Comparison of ENCODE assay signal across 18 cellular contexts in the genomic region with DNA sequence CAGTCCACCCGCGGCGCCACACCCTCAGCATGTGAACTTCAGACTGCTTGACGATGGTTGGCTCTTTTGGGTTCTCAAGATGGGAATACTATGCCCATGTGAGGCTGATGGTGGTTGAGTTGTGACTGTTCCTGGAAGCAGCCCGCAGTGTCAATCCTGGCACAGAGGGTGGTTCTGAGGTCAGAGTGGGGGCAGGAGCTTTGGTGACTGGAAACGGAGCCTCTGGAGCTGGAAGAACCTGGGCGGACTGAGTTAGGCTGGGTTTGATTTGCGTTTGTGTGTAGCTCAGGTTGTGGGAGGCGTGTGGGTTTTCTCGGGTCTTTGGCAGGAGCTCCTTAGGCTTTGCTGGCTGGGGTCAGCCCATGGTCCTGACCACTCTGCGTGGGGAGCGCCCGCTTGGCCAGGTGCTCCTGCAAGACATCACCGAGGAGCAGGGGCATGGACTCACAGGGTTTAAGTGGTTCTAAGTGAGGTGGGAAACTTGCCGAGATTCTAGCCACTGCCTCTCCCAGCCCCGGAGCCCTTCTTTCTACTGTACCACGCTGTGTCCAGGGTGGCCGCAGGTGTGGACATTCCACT. TPM values are rescaled to one million over a fixed set of nuclear protein-coding genes. Genes with fewer than 3 reads are reported as not detected.
DNase-seq lines count a peak whose midpoint lies in the region; ATAC-seq, FAIRE-seq and TF ChIP-seq lines count a peak whose summit lies in the region.
"Had no signal": no experiment of that assay in that cellular context is flagged by ENCODE, and none has a peak within 500 bp of the region (broad histone marks: within the 10 kb centered on the region; RNA-seq: fewer than 3 reads in every experiment).

No MANE protein-coding gene starts in this region.

- no peak for ATAC-seq in K562
- ATAC-seq in HepG2, result no peak
- ATAC-seq in stimulated activated effector memory CD8-positive, alpha-beta T cell treated with anti-CD3 and anti-CD28 coated beads, Interleukin-12 subunit alpha, Interleukin-12 subunit beta, amount 100 ng/mL, for 72 hours, result no peak
- ATAC-seq: A549 had no signal

- H3K4me1 Mint-ChIP-seq in activated T-cell treated with anti-CD3 and anti-CD28 coated beads, Interleukin-2, amount 50 U/mL, for 24 hours (ENCODE audit: low read depth), result peaks cover 15% of the 10 kb centered on the region
- peaks cover 33% of the 10 kb centered on the region for H3K4me1 Mint-ChIP-seq in stimulated activated effector memory CD8-positive, alpha-beta T cell treated with anti-CD3 and anti-CD28 coated beads, Interleukin-12 subunit alpha, Interleukin-12 subunit beta, amount 100 ng/mL, for 72 hours
- H3K4me1 Mint-ChIP-seq: CD14-positive monocyte had no signal

- in situ Hi-C loops in K562 (cut with MboI), result no loop called here
- in situ Hi-C loops in HepG2 (cut with HindIII; ENCODE audit: extremely low pct_ligation_motif_present, low pct_unique_long_range_greater_than_20kb), result no loop called here
- in situ Hi-C loops in brain microvascular endothelial cell (cut with HindIII; ENCODE audit: low pct_ligation_motif_present, low sequenced_read_pairs), result no loop called here

- H3K36me3 Mint-ChIP-seq in activated T-cell treated with anti-CD3 and anti-CD28 coated beads, Interleukin-2, amount 50 U/mL, for 24 hours (ENCODE audit: low read depth), result peaks cover 97% of the 10 kb centered on the region
- H3K36me3 Mint-ChIP-seq in stimulated activated effector memory CD8-positive, alpha-beta T cell treated with anti-CD3 and anti-CD28 coated beads, Interleukin-12 subunit alpha, Interleukin-12 subunit beta, amount 100 ng/mL, for 72 hours, result peaks cover 100% of the 10 kb centered on the region

- no peak overlapping the region for H3K4me2 ChIP-seq in K562 (ENCODE audit: insufficient read depth, low read length)
- H3K4me2 ChIP-seq in HepG2 (ENCODE audit: low read depth, low read length), result no peak overlapping the region
- H3K4me2 ChIP-seq: A549, PC-9 had no signal

- H3K4me1 ChIP-seq in K562 (replicated peaks in 1 of 2; ENCODE audit: control insufficient read depth in 2 of 2, insufficient read depth in 2 of 2, low read length in 2 of 2), result no peaks in the 10 kb centered on the region
- H3K4me1 ChIP-seq in HepG2 (ENCODE audit: insufficient read depth, low read length), result peaks cover 6% of the 10 kb centered on the region

- TF ChIP-seq RAD21 in K562 (CRISPR knock-in tag; conservative IDR thresholded peaks at IDR 0.05 in 1 of 2, IDR thresholded peaks at IDR 0.05 in 1 of 2) (no peak), HepG2 (CRISPR knock-in tag; IDR thresholded peaks at IDR 0.05) (no peak)

- 92% methylated on average over 18 of the region's 18 CpGs for WGBS in K562 (ENCODE audit: insufficient coverage, low coverage, missing lambda C conversion rate)
- 97% methylated on average over 17 of the region's 18 CpGs for WGBS in HepG2 (ENCODE audit: low lambda C conversion rate)

- intact Hi-C loops in K562 (cut with micrococcal nuclease) (no loop called here), HepG2 (cut with micrococcal nuclease; ENCODE audit: unreplicated experiment) (no loop called here)

- POLR2A ChIA-PET in K562 (lab: Yijun Ruan, JAX), result no interaction called here
- POLR2A ChIA-PET in HepG2 (lab: Yijun Ruan, JAX), result no interaction called here

- H3K9me3 Mint-ChIP-seq in activated T-cell treated with anti-CD3 and anti-CD28 coated beads, Interleukin-2, amount 50 U/mL, for 24 hours, result no peaks in the 10 kb centered on the region
- H3K9me3 Mint-ChIP-seq in stimulated activated effector memory CD8-positive, alpha-beta T cell treated with anti-CD3 and anti-CD28 coated beads, Interleukin-12 subunit alpha, Interleukin-12 subunit beta, amount 100 ng/mL, for 72 hours, result no peaks in the 10 kb centered on the region

- H3K27ac Mint-ChIP-seq in activated T-cell treated with anti-CD3 and anti-CD28 coated beads, Interleukin-2, amount 50 U/mL, for 24 hours, result peak overlapping the region; percentile 48
- H3K27ac Mint-ChIP-seq in stimulated activated effector memory CD8-positive, alpha-beta T cell treated with anti-CD3 and anti-CD28 coated beads, Interleukin-12 subunit alpha, Interleukin-12 subunit beta, amount 100 ng/mL, for 72 hours, result peak overlapping the region; percentile 64

- TF ChIP-seq EP300 in K562 (IDR thresholded peaks at IDR 0.05; ENCODE audit: low read length) (no peak), HepG2 (IDR thresholded peaks at IDR 0.05; ENCODE audit: low read depth in 2 of 2, low read length in 2 of 2) (no peak), HepG2 (CRISPR knock-in tag; IDR thresholded peaks at IDR 0.05; ENCODE audit: borderline replicate concordance) (no peak)

- BruUV-seq in K562 (replicated peaks; lab: Mats Ljungman, UMichigan), result no TSS peak
- no TSS peak for BruUV-seq in HepG2 (replicated peaks; lab: Mats Ljungman, UMichigan)

- H3K36me3 ChIP-seq in K562 (ENCODE audit: control insufficient read depth, insufficient read depth, low read length), result peaks cover 94% of the 10 kb centered on the region
- H3K36me3 ChIP-seq in HepG2 (replicated peaks in 1 of 2; ENCODE audit: control insufficient read depth in 1 of 2, insufficient read depth in 2 of 2, low read length in 2 of 2), result peaks cover 48 to 82% of the 10 kb centered on the region in 2 experiments
- H3K36me3 ChIP-seq in brain microvascular endothelial cell (replicated peaks), result peaks cover 54% of the 10 kb centered on the region

- no peaks in the 10 kb centered on the region for H3K27me3 Mint-ChIP-seq in activated T-cell treated with anti-CD3 and anti-CD28 coated beads, Interleukin-2, amount 50 U/mL, for 24 hours

- H3K9me3 ChIP-seq in K562 (replicated peaks; ENCODE audit: control insufficient read depth, insufficient read depth, low read depth, low read length) (no peaks in the 10 kb centered on the region), HepG2 (ENCODE audit: low read length) (no peaks in the 10 kb centered on the region)
- H3K9me3 ChIP-seq: A549 had no signal

- no peaks in the 10 kb centered on the region for H3K27me3 ChIP-seq in K562 (ENCODE audit: control insufficient read depth in 2 of 2, insufficient read depth in 2 of 2, low read length in 2 of 2)
- H3K27me3 ChIP-seq in HepG2 (ENCODE audit: control insufficient read depth in 1 of 2, insufficient read depth in 2 of 2, low read length in 2 of 2), result no peaks in the 10 kb centered on the region
- H3K27me3 ChIP-seq in brain microvascular endothelial cell (replicated peaks), result no peaks in the 10 kb centered on the region

- TF ChIP-seq CTCF in K562 (IDR thresholded peaks at IDR 0.05 in 2 of 3, conservative IDR thresholded peaks at IDR 0.05 in 1 of 3; ENCODE audit: insufficient read depth in 2 of 3, low read depth in 1 of 3, low read length in 3 of 3), result no peak
- TF ChIP-seq CTCF in HepG2 (CRISPR knock-in tag; IDR thresholded peaks at IDR 0.05), result no peak
- TF ChIP-seq CTCF in brain microvascular endothelial cell (IDR thresholded peaks at IDR 0.05; ENCODE audit: low read depth, low read length, missing control alignments), result no peak

- no peaks in the 10 kb centered on the region for H3K79me2 ChIP-seq in K562 (ENCODE audit: control insufficient read depth, insufficient read depth, low read length)
- H3K79me2 ChIP-seq in HepG2 (ENCODE audit: insufficient read depth, low read length), result no peaks in the 10 kb centered on the region

- H3K27ac ChIP-seq in K562 (ENCODE audit: extremely low read depth, low read depth, low read length) (no peak overlapping the region), HepG2 (ENCODE audit: extremely low read length, insufficient read depth, low read length) (no peak overlapping the region), brain microvascular endothelial cell (no peak overlapping the region)
- H3K27ac ChIP-seq: A549, PC-9 had no signal

- no peak for TF ChIP-seq POLR2A in K562 (conservative IDR thresholded peaks at IDR 0.05)
- TF ChIP-seq POLR2A in HepG2 (IDR thresholded peaks at IDR 0.05; ENCODE audit: insufficient read depth in 1 of 2, low read depth in 2 of 2, low read length in 2 of 2), result no peak

- FAIRE-seq in K562 (lab: Jason Lieb, UNC) (no peak), HepG2 (lab: Jason Lieb, UNC) (no peak)
- FAIRE-seq: A549, GM12892 had no signal

- no peak for DNase-seq in activated T-cell treated with anti-CD3 and anti-CD28 coated beads, Interleukin-2, amount 50 U/mL, for 24 hours
- DNase-seq in activated T-cell treated with anti-CD3 and anti-CD28 coated beads for 4 hours, result no peak
- no peak for DNase-seq in K562 (ENCODE audit: extremely low read depth in 1 of 4, low spot score in 3 of 4)
- DNase-seq in HepG2 (ENCODE audit: low spot score), result no peak
- DNase-seq in stimulated activated effector memory CD8-positive, alpha-beta T cell treated with anti-CD3 and anti-CD28 coated beads, Interleukin-12 subunit alpha, Interleukin-12 subunit beta, amount 100 ng/mL, for 72 hours (ENCODE audit: low spot score in 2 of 2), result no peak
- no peak for DNase-seq in brain microvascular endothelial cell
- DNase-seq in NCI-H2081 treated with DMSO at 0.1 percent for 48 hours (lab: John Stamatoyannopoulos, UW), result no peak
- DNase-seq in RKO (ENCODE audit: low spot score), result no peak
- DNase-seq: DMS 273 treated with DMSO at 0.1 percent for 48 hours, GOT3, KG1, NCI-H146, NCI-H2227 treated with DMSO at 0.1 percent for 48 hours, NCI-H524, PC-9 had no signal

- H2AFZ ChIP-seq in K562 (ENCODE audit: low read depth, low read length) (no peak overlapping the region), HepG2 (ENCODE audit: low read length) (no peak overlapping the region)
- H2AFZ ChIP-seq: PC-9 had no signal

- CTCF ChIA-PET in K562 (lab: Yijun Ruan, JAX; ENCODE audit: low intra/inter-chr PET ratio) (no interaction called here), HepG2 (lab: Yijun Ruan, JAX; ENCODE audit: low intra/inter-chr PET ratio, low total read pairs) (no interaction called here)

- H3K9ac ChIP-seq in K562 (ENCODE audit: insufficient read depth in 1 of 2, low read depth in 2 of 2, low read length in 2 of 2), result no peak overlapping the region
- no peak overlapping the region for H3K9ac ChIP-seq in HepG2 (ENCODE audit: insufficient read depth, low read depth, low read length)

- peaks cover 4% of the 10 kb centered on the region; the same call in 1 of the 2 replicates for H4K20me1 ChIP-seq in K562 (replicated peaks; ENCODE audit: control insufficient read depth, insufficient read depth, low read length)
- 0 out of 2 replicates have a peak, but pooled peaks cover 4% of the 10 kb centered on the region for H4K20me1 ChIP-seq in HepG2 (ENCODE audit: insufficient read depth, low read length)

- no peaks in the 10 kb centered on the region for H3K9me1 ChIP-seq in K562 (ENCODE audit: control insufficient read depth, insufficient read depth, low read length)

- no peak overlapping the region for H3K4me3 ChIP-seq in K562
- no peak overlapping the region for H3K4me3 ChIP-seq in HepG2 (replicated peaks in 1 of 3; ENCODE audit: insufficient read depth in 1 of 3, low read depth in 2 of 3, low read length in 3 of 3)
- H3K4me3 ChIP-seq in brain microvascular endothelial cell (ENCODE audit: low read depth, low read length), result no peak overlapping the region
- H3K4me3 ChIP-seq: A549, PC-9 had no signal

- H3K4me3 Mint-ChIP-seq in activated T-cell treated with anti-CD3 and anti-CD28 coated beads, Interleukin-2, amount 50 U/mL, for 24 hours, result no peak overlapping the region
- no peak overlapping the region for H3K4me3 Mint-ChIP-seq in stimulated activated effector memory CD8-positive, alpha-beta T cell treated with anti-CD3 and anti-CD28 coated beads, Interleukin-12 subunit alpha, Interleukin-12 subunit beta, amount 100 ng/mL, for 72 hours
- H3K4me3 Mint-ChIP-seq: CD14-positive monocyte had no signal

RNA-seq across cellular contexts. Expression of a gene that starts 37.3 kb away (rescaled TPM):
- 0.86 and 0.93 TPM in 2 replicates for total RNA-seq in K562 (2011; cell fraction: chromatin; rRNA removed; ENCODE audit: low replicate concordance)
- 0.67 and 0.79 TPM in 2 replicates for total RNA-seq in K562 (2011; cell fraction: nucleolus; rRNA removed)
- 1.5 and 1.9 TPM in 2 replicates for total RNA-seq in K562 (2011; cell fraction: nucleoplasm; rRNA removed)
- 0.37 TPM in 1 of 2 replicates, not detected in the other for total RNA-seq in K562 (2014; rRNA removed)
- 0.18 and 0.19 TPM in 2 replicates for total RNA-seq in K562 (2014; rRNA removed; fragmentation: Illumina TruSeq; extraction: Trizol)
- total RNA-seq in K562 (2015; rRNA removed; fragmentation: Illumina TruSeq; extraction: Trizol), result 0.33 and 0.45 TPM in 2 replicates
- 0.54 and 0.60 TPM in 2 replicates for total RNA-seq in K562 (2021)
- polyA plus RNA-seq in K562 (2011; rRNA removed), result 0.08 and 0.26 TPM in 2 replicates
- polyA plus RNA-seq in K562 (2011; cell fraction: cytosol; rRNA removed), result 0.18 TPM in 1 of 2 replicates, not detected in the other
- 0.60 and 0.74 TPM in 2 replicates for polyA plus RNA-seq in K562 (2011; cell fraction: nucleus; rRNA removed)
- polyA plus RNA-seq in K562 (2012), result 0.14 and 0.25 TPM in 2 replicates
- polyA plus RNA-seq in K562 (2014; fragmentation: Illumina TruSeq; extraction: Trizol), result 0.12 TPM in 1 of 2 replicates, not detected in the other
- under 1 TPM in 1 of 2 experiments, not detected in 1; 0.11 TPM for polyA plus RNA-seq in K562 (2014; fragmentation: Nextera tagmentation; extraction: Ambion mirVana)
- polyA plus RNA-seq in K562 (2014; rRNA removed), result 0.24 TPM in 1 of 2 replicates, not detected in the other
- 0.33 and 0.56 TPM in 2 replicates for polyA minus RNA-seq in K562 (2011; rRNA and poly(A)+ RNA removed)
- not detected in 2 replicates for polyA minus RNA-seq in K562 (2011; cell fraction: cytosol; rRNA and poly(A)+ RNA removed)
- polyA minus RNA-seq in K562 (2011; cell fraction: nucleus; rRNA and poly(A)+ RNA removed), result 0.67 TPM in 2 replicates
- 0.32 and 0.80 TPM in 2 replicates for total RNA-seq in HepG2 (2016; rRNA removed; fragmentation: Illumina TruSeq; extraction: Trizol)
- total RNA-seq in HepG2 (2016; cell fraction: cytosol; rRNA removed; fragmentation: Illumina TruSeq; extraction: Trizol; ENCODE audit: low read depth), result 0.71 and 0.81 TPM in 2 replicates
- total RNA-seq in HepG2 (2016; cell fraction: insoluble cytoplasmic fraction; rRNA removed; fragmentation: Illumina TruSeq; extraction: Trizol), result 1.5 and 1.6 TPM in 2 replicates
- total RNA-seq in HepG2 (2016; cell fraction: membrane; rRNA removed; fragmentation: Illumina TruSeq; extraction: Trizol), result 1.0 and 1.9 TPM in 2 replicates
- 3.6 and 3.7 TPM in 2 replicates for total RNA-seq in HepG2 (2016; cell fraction: nucleus; rRNA removed; fragmentation: Illumina TruSeq; extraction: Trizol)
- polyA plus RNA-seq in HepG2 (2011; rRNA removed), result 0.82 and 0.87 TPM in 2 replicates
- 0.32 and 0.38 TPM in 2 replicates for polyA plus RNA-seq in HepG2 (2011; cell fraction: cytosol; rRNA removed)
- 3.3 and 4.4 TPM in 2 replicates for polyA plus RNA-seq in HepG2 (2011; cell fraction: nucleus; rRNA removed)
- 0.80 and 2.9 TPM in 2 replicates for polyA plus RNA-seq in HepG2 (2012)
- 0.35 and 1.7 TPM in 2 replicates for polyA plus RNA-seq in HepG2 (2016; cell fraction: cytosol; fragmentation: Illumina TruSeq; extraction: Trizol; ENCODE audit: low read depth)
- polyA plus RNA-seq in HepG2 (2016; cell fraction: insoluble cytoplasmic fraction; fragmentation: Illumina TruSeq; extraction: Trizol; ENCODE audit: low read depth), result 0.33 and 1.2 TPM in 2 replicates
- polyA plus RNA-seq in HepG2 (2016; cell fraction: membrane; fragmentation: Illumina TruSeq; extraction: Trizol; ENCODE audit: low read depth), result 0.64 and 1.2 TPM in 2 replicates
- polyA plus RNA-seq in HepG2 (2016; cell fraction: nucleus; fragmentation: Illumina TruSeq; extraction: Trizol; ENCODE audit: insufficient read depth, low read depth), result 4.3 and 5.2 TPM in 2 replicates
- polyA minus RNA-seq in HepG2 (2011; rRNA and poly(A)+ RNA removed; ENCODE audit: low replicate concordance), result 1.3 and 7.3 TPM in 2 replicates
- polyA minus RNA-seq in HepG2 (2011; cell fraction: cytosol; rRNA and poly(A)+ RNA removed), result 0.40 TPM in 1 of 2 replicates, not detected in the other
- polyA minus RNA-seq in HepG2 (2011; cell fraction: nucleus; rRNA and poly(A)+ RNA removed), result 7.7 and 8.6 TPM in 2 replicates
- total RNA-seq: PC-9 had no signal
